Comparison of ENCODE assay signal across 9 cellular contexts in genomic region chr3:136838641-136839555, GRCh38. TPM values are rescaled to one million over a fixed set of nuclear protein-coding genes. Genes with fewer than 3 reads are reported as not detected.
A peak's percentile ranks its signal among the peaks of the same experiment; 100 is the strongest.
DNase-seq lines count a peak whose midpoint lies in the region; ATAC-seq and TF ChIP-seq lines count a peak whose summit lies in the region.
"Had no signal": no experiment of that assay in that cellular context is flagged by ENCODE, and none has a peak within 500 bp of the region (broad histone marks: within the 10 kb centered on the region; RNA-seq: fewer than 3 reads in every experiment).

No MANE protein-coding gene starts in this region.

- DNase-seq in NCI-H345 (lab: John Stamatoyannopoulos, UW) = peak; percentile 29
- no peak for DNase-seq in NCI-H345 treated with DMSO at 0.1 percent for 48 hours (lab: John Stamatoyannopoulos, UW; ENCODE audit: unreplicated experiment)
- peak; percentile 78 for DNase-seq in NCI-H69 (lab: John Stamatoyannopoulos, UW)
- DNase-seq in chondrocyte (ENCODE audit: low spot score) = no peak
- peak; percentile 57 for DNase-seq in pulmonary artery endothelial cell (ENCODE audit: low read depth, low spot score)
- DNase-seq in NCI-H748 (lab: John Stamatoyannopoulos, UW; ENCODE audit: unreplicated experiment) = no peak
- DNase-seq: occipital lobe had no signal

- no peaks in the 10 kb centered on the region for H3K9me3 Mint-ChIP-seq in chondrocyte (ENCODE audit: low read depth)

- no peak for TF ChIP-seq CTCF in chondrocyte (IDR thresholded peaks at IDR 0.05)

- H3K27me3 Mint-ChIP-seq in chondrocyte (ENCODE audit: low read depth) = no peaks in the 10 kb centered on the region

- H3K36me3 Mint-ChIP-seq in chondrocyte (ENCODE audit: low read depth) = peaks cover 5% of the 10 kb centered on the region

- H3K4me3 Mint-ChIP-seq in chondrocyte (ENCODE audit: unreplicated experiment) = no peak overlapping the region

- H3K4me1 Mint-ChIP-seq in chondrocyte (ENCODE audit: low read depth) = peaks cover 38% of the 10 kb centered on the region

- ATAC-seq in GM18517 (IDR thresholded peaks at IDR 0.05; ENCODE audit: unreplicated experiment) (no peak), GM18498 (IDR thresholded peaks at IDR 0.05; ENCODE audit: unreplicated experiment) (no peak)

- H3K27ac Mint-ChIP-seq in chondrocyte (ENCODE audit: unreplicated experiment) = peak overlapping the region; percentile 33

RNA-seq across cellular contexts. Expression of gene SLC35G2, which starts 20.0 kb away (rescaled TPM):
- total RNA-seq in chondrocyte (2.8 to 3.9 TPM (median 3.8 TPM) in 3 replicates), pulmonary artery endothelial cell (15.6 and 24.9 TPM in 2 replicates)

RNA-seq across cellular contexts. Expression of gene NCK1, which starts 23.1 kb away (rescaled TPM):
- total RNA-seq in chondrocyte (29.3 to 38.1 TPM (median 30.8 TPM) in 3 replicates), pulmonary artery endothelial cell (57.3 and 106 TPM in 2 replicates)

Comparison
In these comparisons a context has a peak if more than half of its experiments do, and no peak if none do; other contexts are left out.
1. DNase-seq: peak in NCI-H345 (single experiment), NCI-H69 (single experiment) and pulmonary artery endothelial cell (single experiment); none in NCI-H345 treated with DMSO at 0.1 percent for 48 hours (single experiment), chondrocyte (single experiment) and NCI-H748 (single experiment).